21 cellular contexts compared by ENCODE assay signal in genomic region chr3:112857526-112857925, GRCh38. TPM values are rescaled to one million over a fixed set of nuclear protein-coding genes. Genes with fewer than 3 reads are reported as not detected.
DNase-seq lines count a peak whose midpoint lies in the region; ATAC-seq and TF ChIP-seq lines count a peak whose summit lies in the region.
"Had no signal": no experiment of that assay in that cellular context is flagged by ENCODE, and none has a peak within 500 bp of the region (broad histone marks: within the 10 kb centered on the region; RNA-seq: fewer than 3 reads in every experiment).

No MANE protein-coding gene starts in this region.

- peaks cover 25 to 37% (median 27%) of the 10 kb centered on the region in 3 donors for H3K4me1 Mint-ChIP-seq in T-cell
- H3K4me1 Mint-ChIP-seq in central memory CD8-positive, alpha-beta T cell = peaks cover 33% of the 10 kb centered on the region

- H4K20me1 ChIP-seq in Karpas-422 (ENCODE audit: insufficient read depth, low read depth, low read length) = no peaks in the 10 kb centered on the region

- peaks cover 1% of the 10 kb centered on the region for H3K36me3 Mint-ChIP-seq in T-cell
- no peaks in the 10 kb centered on the region for H3K36me3 Mint-ChIP-seq in central memory CD8-positive, alpha-beta T cell (ENCODE audit: insufficient read depth)
- H3K36me3 Mint-ChIP-seq: activated naive CD4-positive, alpha-beta T cell treated with anti-CD3 and anti-CD28 coated beads, Interleukin-2, amount 10 ng/mL, durations not matched to agents 7 days and 5 days had no signal

- no peak overlapping the region for H3K9ac ChIP-seq in Karpas-422 (ENCODE audit: low read length)

- no peak for ATAC-seq in T-cell (replicated peaks in 1 of 4)
- no peak for ATAC-seq in central memory CD8-positive, alpha-beta T cell (replicated peaks; ENCODE audit: extremely low read depth, poor library complexity, severe bottlenecking)
- ATAC-seq: left colon had no signal

- H3K4me2 ChIP-seq in Karpas-422 (ENCODE audit: low read depth, low read length, poor library complexity, severe bottlenecking) = no peak overlapping the region
- H3K4me2 ChIP-seq: smooth muscle cell had no signal

- no peaks in the 10 kb centered on the region for H3K9me3 ChIP-seq in Karpas-422 (ENCODE audit: low read length)
- H3K9me3 ChIP-seq: testis had no signal

- H3K4me3 ChIP-seq in HL-60 (replicated peaks; ENCODE audit: insufficient read depth, low read length) (no peak overlapping the region), Karpas-422 (ENCODE audit: low read length) (no peak overlapping the region)
- H3K4me3 ChIP-seq: smooth muscle cell, testis had no signal

- H3K9me3 Mint-ChIP-seq in T-cell = peaks cover 8 to 16% (median 13%) of the 10 kb centered on the region in 3 donors
- peaks cover 2% of the 10 kb centered on the region for H3K9me3 Mint-ChIP-seq in central memory CD8-positive, alpha-beta T cell

- H3K4me3 Mint-ChIP-seq in T-cell = peak overlapping the region in 1 of 3 donors; percentile 10
- peak overlapping the region; percentile 34 for H3K4me3 Mint-ChIP-seq in central memory CD8-positive, alpha-beta T cell
- H3K4me3 Mint-ChIP-seq: activated naive CD4-positive, alpha-beta T cell treated with anti-CD3 and anti-CD28 coated beads, Interleukin-2, amount 10 ng/mL, durations not matched to agents 7 days and 5 days had no signal

- no peaks in the 10 kb centered on the region for H3K27me3 ChIP-seq in HL-60 (ENCODE audit: insufficient read depth, poor library complexity, severe bottlenecking)
- no peaks in the 10 kb centered on the region for H3K27me3 ChIP-seq in Karpas-422 (ENCODE audit: low read length)
- H3K27me3 ChIP-seq: brain microvascular endothelial cell, testis had no signal

- H3K27ac ChIP-seq in HL-60 (replicated peaks) (peak overlapping the region; percentile 70), Karpas-422 (ENCODE audit: low read length) (no peak overlapping the region)
- H3K27ac ChIP-seq: brain microvascular endothelial cell, RWPE1, testis had no signal

- H3K36me3 ChIP-seq in Karpas-422 (ENCODE audit: insufficient read depth, low read length) = no peaks in the 10 kb centered on the region
- H3K36me3 ChIP-seq: brain microvascular endothelial cell had no signal

- DNase-seq in CD1c-positive myeloid dendritic cell (ENCODE audit: extremely low spot score) (peak; percentile 45), HL-60 (ENCODE audit: low read depth in 1 of 2, low spot score in 1 of 2) (peak; percentile 29 to 49), T-cell (no peak), COLO668 (lab: John Stamatoyannopoulos, UW; ENCODE audit: unreplicated experiment) (no peak), OCI-M2 (lab: John Stamatoyannopoulos, UW; ENCODE audit: unreplicated experiment) (no peak), Karpas-422 (no peak), anterior cingulate cortex (lab: John Stamatoyannopoulos, UW) (no peak)
- no peak for DNase-seq in central memory CD8-positive, alpha-beta T cell (ENCODE audit: low spot score in 2 of 2)
- DNase-seq: activated CD4-positive, CD25-positive, alpha-beta regulatory T cell treated with anti-CD3 and anti-CD28 coated beads, Interleukin-2, amount 50 U/mL, for 72 hours; activated naive CD4-positive, alpha-beta T cell treated with anti-CD3 and anti-CD28 coated beads, Interleukin-2, amount 10 ng/mL, durations not matched to agents 7 days and 5 days; left colon; NCI-H1436; stimulated activated CD4-positive, alpha-beta T cell treated with anti-CD3 and anti-CD28 coated beads, Interleukin-4, amount 100 ng/mL, for 4 hours; testis had no signal

- no peaks in the 10 kb centered on the region for H3K27me3 Mint-ChIP-seq in T-cell
- no peaks in the 10 kb centered on the region for H3K27me3 Mint-ChIP-seq in central memory CD8-positive, alpha-beta T cell
- H3K27me3 Mint-ChIP-seq: activated naive CD4-positive, alpha-beta T cell treated with anti-CD3 and anti-CD28 coated beads, Interleukin-2, amount 10 ng/mL, durations not matched to agents 7 days and 5 days had no signal

- CTCF ChIA-PET in T-cell (lab: Charles Lee) = no interaction called here

- POLR2A ChIA-PET in T-cell (lab: Charles Lee) = no interaction called here

- no peaks in the 10 kb centered on the region for H3K9me2 ChIP-seq in Karpas-422 (replicated peaks; ENCODE audit: insufficient read depth, low read length)

- TF ChIP-seq CTCF in HL-60 (IDR thresholded peaks at IDR 0.05; ENCODE audit: insufficient read depth, low read length) = no peak

- no peaks in the 10 kb centered on the region for H3K79me2 ChIP-seq in Karpas-422 (ENCODE audit: low read length)

- peaks cover 9% of the 10 kb centered on the region for H3K4me1 ChIP-seq in Karpas-422 (ENCODE audit: low read length)
- H3K4me1 ChIP-seq: testis had no signal

- peak overlapping the region; percentile 17 to 77 for H3K27ac Mint-ChIP-seq in T-cell
- peak overlapping the region; percentile 68 for H3K27ac Mint-ChIP-seq in central memory CD8-positive, alpha-beta T cell (ENCODE audit: low read depth)
- H3K27ac Mint-ChIP-seq: activated naive CD4-positive, alpha-beta T cell treated with anti-CD3 and anti-CD28 coated beads, Interleukin-2, amount 10 ng/mL, durations not matched to agents 7 days and 5 days had no signal

- no peak overlapping the region for H2AFZ ChIP-seq in Karpas-422 (ENCODE audit: low read length)

RNA-seq across cellular contexts. Expression of gene CD200R1L, which starts 10.9 kb away (rescaled TPM):
- total RNA-seq in T-cell = not detected
- total RNA-seq in Karpas-422 (2014; rRNA removed; shearing (Covaris generic); ENCODE audit: low replicate concordance) = not detected in 2 replicates
- total RNA-seq: dermis microvascular lymphatic vessel endothelial cell; epithelial cell of proximal tubule; left colon; LHCN-M2; smooth muscle cell; T-helper 1 cell treated with Interleukin-12 subunit alpha and Interleukin-12 subunit beta and Interleukin-4 antibody, amounts not matched to agents 30 ng/mL and 1 ng/mL, for 36 hours had no signal

Comparison
In these comparisons a context has a peak if more than half of its experiments do, and no peak if none do; other contexts are left out.
1. DNase-seq: peak in CD1c-positive myeloid dendritic cell (single experiment) and HL-60 (2 of 2); none in T-cell (0 of 34), central memory CD8-positive, alpha-beta T cell (0 of 2), COLO668 (single experiment), OCI-M2 (single experiment), Karpas-422 (single experiment) and anterior cingulate cortex (0 of 58).